In the genomic region with DNA sequence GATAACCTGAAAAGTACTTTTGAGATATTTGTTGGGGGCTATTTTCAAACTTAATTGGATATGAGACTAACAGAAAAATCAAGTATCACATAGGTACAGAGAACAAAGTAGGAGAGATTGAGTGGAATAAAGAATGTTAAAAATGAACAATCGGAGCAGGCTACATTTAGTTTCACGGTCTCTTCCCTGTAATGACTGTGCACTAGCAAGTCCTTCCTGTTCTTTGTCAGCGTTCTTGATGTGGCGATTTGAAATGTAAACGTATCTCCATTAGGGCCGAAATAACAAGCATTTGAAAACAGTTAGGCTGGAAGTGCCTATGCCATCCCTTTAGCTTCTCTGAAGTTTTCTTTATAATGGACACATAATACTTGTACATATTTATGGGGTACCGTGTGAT, we compare ENCODE assay signal across 22 cellular contexts. TPM values are rescaled to one million over a fixed set of nuclear protein-coding genes. Genes with fewer than 3 reads are reported as not detected.
DNase-seq lines count a peak whose midpoint lies in the region; ATAC-seq, FAIRE-seq and TF ChIP-seq lines count a peak whose summit lies in the region.
"Had no signal": no experiment of that assay in that cellular context is flagged by ENCODE, and none has a peak within 500 bp of the region (broad histone marks: within the 10 kb centered on the region; RNA-seq: fewer than 3 reads in every experiment).

No MANE protein-coding gene starts in this region.

- H3K4me1 Mint-ChIP-seq in T-helper 17 cell, result peaks cover 39% of the 10 kb centered on the region

- peaks cover 53% of the 10 kb centered on the region for H3K36me3 ChIP-seq in iPS-20b (ENCODE audit: insufficient read depth, low read depth, low read length)
- peaks cover 0 to 13% (median 0%) of the 10 kb centered on the region in 3 donors for H3K36me3 ChIP-seq in pancreas

- peak overlapping the region; percentile 37 to 81 for H3K27ac Mint-ChIP-seq in activated naive CD4-positive, alpha-beta T cell treated with anti-CD3 and anti-CD28 coated beads, Interleukin-2, amount 50 U/mL, for 72 hours
- H3K27ac Mint-ChIP-seq in T-helper 17 cell, result peak overlapping the region; percentile 81

- no peaks in the 10 kb centered on the region for H3K36me3 Mint-ChIP-seq in activated naive CD4-positive, alpha-beta T cell treated with anti-CD3 and anti-CD28 coated beads, Interleukin-2, amount 50 U/mL, for 72 hours
- H3K36me3 Mint-ChIP-seq in T-helper 17 cell (ENCODE audit: low read depth), result no peaks in the 10 kb centered on the region

- TF ChIP-seq CTCF in pancreas (IDR thresholded peaks at IDR 0.05), result no peak

- H3K27me3 Mint-ChIP-seq in T-helper 17 cell, result no peaks in the 10 kb centered on the region

- whole genome bisulfite sequencing in pancreas, 2 donors, result 73 to 78% methylated on average over 7 of the region's 7 CpGs

- peak overlapping the region; percentile 25 for H3K4me3 Mint-ChIP-seq in T-helper 17 cell

- H3K27ac ChIP-seq in iPS-20b (ENCODE audit: low read length) (no peak overlapping the region), pancreas (no peak overlapping the region)

- FAIRE-seq in pancreas (lab: Jason Lieb, UNC), result no peak
- FAIRE-seq: colon, H54, HepG2 had no signal

- intact Hi-C loops in pancreas (cut with DNase I), result no loop called here

- no peak for DNase-seq in activated naive CD4-positive, alpha-beta T cell treated with anti-CD3 and anti-CD28 coated beads, Interleukin-2, amount 50 U/mL, for 72 hours (ENCODE audit: low spot score in 2 of 2)
- no peak for DNase-seq in activated naive CD4-positive, alpha-beta T cell treated with anti-CD3 and anti-CD28 coated beads, Interleukin-2, amount 50 U/mL, for 16 hours
- DNase-seq in T-helper 17 cell (no peak), DMS53 treated with DMSO at 0.1 percent for 48 hours (lab: John Stamatoyannopoulos, UW; ENCODE audit: unreplicated experiment) (no peak), foreskin melanocyte (no peak), pancreas (no peak)
- DNase-seq: activated CD4-positive, alpha-beta T cell treated with anti-CD3 and anti-CD28 coated beads for 1 hour; aorta; erythroblast; GF-D8; NCI-H1694; retina; SHP77; substantia nigra had no signal

- H3K4me1 ChIP-seq in iPS-20b (ENCODE audit: insufficient read depth, low read length), result peaks cover 23% of the 10 kb centered on the region
- peaks cover 5 to 11% (median 10%) of the 10 kb centered on the region in 3 donors for H3K4me1 ChIP-seq in pancreas

- H3K4me3 ChIP-seq in iPS-20b (ENCODE audit: low read length) (no peak overlapping the region), pancreas (no peak overlapping the region)

- no peaks in the 10 kb centered on the region for H3K27me3 ChIP-seq in iPS-20b (ENCODE audit: insufficient read depth, low read length)
- H3K27me3 ChIP-seq in pancreas, result no peaks in the 10 kb centered on the region

- H3K9me3 Mint-ChIP-seq in activated naive CD4-positive, alpha-beta T cell treated with anti-CD3 and anti-CD28 coated beads, Interleukin-2, amount 50 U/mL, for 72 hours, result no peaks in the 10 kb centered on the region

- peak; percentile 43 to 86 for ATAC-seq in activated naive CD4-positive, alpha-beta T cell treated with anti-CD3 and anti-CD28 coated beads, Interleukin-2, amount 50 U/mL, for 72 hours
- ATAC-seq in T-helper 17 cell (no peak), GM19452 (IDR thresholded peaks at IDR 0.05; ENCODE audit: unreplicated experiment) (no peak), pancreas (no peak)
- ATAC-seq: HepG2 had no signal

- H3K9me3 ChIP-seq in T-helper 17 cell (ENCODE audit: control insufficient read depth, low read length, poor library complexity, severe bottlenecking), result no peaks in the 10 kb centered on the region
- no peaks in the 10 kb centered on the region for H3K9me3 ChIP-seq in iPS-20b (ENCODE audit: insufficient read depth, low read depth, low read length)
- no peaks in the 10 kb centered on the region for H3K9me3 ChIP-seq in pancreas

- H3K9ac ChIP-seq in iPS-20b (ENCODE audit: low read depth, low read length), result peak overlapping the region; percentile 37

RNA-seq across cellular contexts. Expression of gene SLC25A29, which starts 31.0 kb away (rescaled TPM):
- 1 to 10 TPM; 8.5 to 8.9 TPM for total RNA-seq in activated naive CD4-positive, alpha-beta T cell treated with anti-CD3 and anti-CD28 coated beads, Interleukin-2, amount 50 U/mL, for 72 hours
- total RNA-seq in T-helper 17 cell (1 to 10 TPM; 3.7 to 5.9 TPM), pancreas (10 to 100 TPM; 10.6 to 57.6 (median 17.4) TPM)
- 10 to 100 TPM; 75.4 to 85.2 TPM for polyA plus RNA-seq in pancreas

RNA-seq across cellular contexts. Expression of gene YY1, which starts 36.3 kb away (rescaled TPM):
- total RNA-seq in activated naive CD4-positive, alpha-beta T cell treated with anti-CD3 and anti-CD28 coated beads, Interleukin-2, amount 50 U/mL, for 72 hours, result 100 to 1,000 TPM in 1 of 2 donors, 10 to 100 TPM in 1; 87.8 to 120 TPM
- total RNA-seq in T-helper 17 cell, result 10 to 100 TPM; 75.5 to 77.9 TPM
- 10 to 100 TPM; 18.6 to 38.7 (median 26.4) TPM for total RNA-seq in pancreas
- polyA plus RNA-seq in pancreas, result 10 to 100 TPM; 10.5 to 17.8 TPM

RNA-seq across cellular contexts. Expression of gene SLC25A47, which starts 47.9 kb away (rescaled TPM):
- total RNA-seq in activated naive CD4-positive, alpha-beta T cell treated with anti-CD3 and anti-CD28 coated beads, Interleukin-2, amount 50 U/mL, for 72 hours, result under 1 TPM in 1 of 2 donors, not detected in 1; 0.23 TPM
- total RNA-seq in T-helper 17 cell (not detected), pancreas (under 1 TPM in 2 of 6 donors, not detected in 4; 0.12 to 0.28 TPM)
- polyA plus RNA-seq in pancreas, result under 1 TPM; 0.07 to 0.11 TPM
- total RNA-seq: aorta, lower leg skin, MCF 10A, NCI-H460 had no signal
- polyA plus RNA-seq: aorta had no signal

Comparison
In these comparisons a context has a peak if more than half of its experiments do, and no peak if none do; other contexts are left out.
1. ATAC-seq: peak in activated naive CD4-positive, alpha-beta T cell treated with anti-CD3 and anti-CD28 coated beads, Interleukin-2, amount 50 U/mL, for 72 hours (2 of 2); none in T-helper 17 cell (single experiment), GM19452 (single experiment) and pancreas (0 of 4).